Comparison of ENCODE assay signal across 16 cellular contexts in the genomic region with DNA sequence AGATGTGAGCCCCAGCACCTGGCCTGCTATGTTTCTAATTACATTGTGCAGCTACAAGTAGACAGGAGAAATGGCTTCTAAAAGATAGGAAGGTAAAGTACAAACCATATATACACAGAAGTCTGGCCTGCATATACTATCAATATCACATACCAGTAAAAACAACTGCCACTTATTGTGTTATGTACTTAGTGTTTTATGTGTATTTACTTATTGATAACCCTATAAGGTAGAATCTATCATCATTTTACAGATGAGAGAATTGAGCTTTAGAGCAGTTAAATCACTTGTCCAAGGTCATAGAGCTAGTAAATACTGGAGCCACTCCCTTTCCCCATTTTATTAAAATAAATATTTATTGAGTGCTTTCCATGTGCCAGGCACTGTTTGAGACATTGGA.
DNase-seq lines count a peak whose midpoint lies in the region; ATAC-seq, FAIRE-seq and TF ChIP-seq lines count a peak whose summit lies in the region.
"Had no signal": no experiment of that assay in that cellular context is flagged by ENCODE, and none has a peak within 500 bp of the region (broad histone marks: within the 10 kb centered on the region; RNA-seq: fewer than 3 reads in every experiment).

No MANE protein-coding gene starts in this region.

- peaks cover 83% of the 10 kb centered on the region for H3K4me1 Mint-ChIP-seq in activated CD4-positive, alpha-beta T cell treated with anti-CD3 and anti-CD28 coated beads, Interleukin-2, amount 10 ng/mL, durations not matched to agents 7 days and 5 days
- peaks cover 39% of the 10 kb centered on the region for H3K4me1 Mint-ChIP-seq in stimulated activated naive CD8-positive, alpha-beta T cell treated with anti-CD3 and anti-CD28 coated beads, Interleukin-15, Interleukin-2, amounts not matched to agents 100 ng/mL and 50 ng/mL, for 24 hours (ENCODE audit: low read depth)
- H3K4me1 Mint-ChIP-seq in astrocyte (ENCODE audit: low read depth, unreplicated experiment): peaks cover 2% of the 10 kb centered on the region

- H3K27me3 Mint-ChIP-seq in activated CD4-positive, alpha-beta T cell treated with anti-CD3 and anti-CD28 coated beads, Interleukin-2, amount 10 ng/mL, durations not matched to agents 7 days and 5 days: peaks cover 30% of the 10 kb centered on the region
- H3K27me3 Mint-ChIP-seq in stimulated activated naive CD8-positive, alpha-beta T cell treated with anti-CD3 and anti-CD28 coated beads, Interleukin-15, Interleukin-2, amounts not matched to agents 100 ng/mL and 50 ng/mL, for 24 hours: peaks cover 71% of the 10 kb centered on the region
- peaks cover 75% of the 10 kb centered on the region for H3K27me3 Mint-ChIP-seq in astrocyte (ENCODE audit: low read depth, unreplicated experiment)

- no peak overlapping the region for H3K4me2 ChIP-seq in astrocyte (ENCODE audit: low read length)
- H3K4me2 ChIP-seq: A549 had no signal

- H3K9me3 ChIP-seq in astrocyte (ENCODE audit: insufficient read depth, low read depth, low read length): no peaks in the 10 kb centered on the region
- H3K9me3 ChIP-seq: A549, BE2C, MG63 had no signal

- H3K4me3 Mint-ChIP-seq in activated CD4-positive, alpha-beta T cell treated with anti-CD3 and anti-CD28 coated beads, Interleukin-2, amount 10 ng/mL, durations not matched to agents 7 days and 5 days: no peak overlapping the region
- no peak overlapping the region for H3K4me3 Mint-ChIP-seq in stimulated activated naive CD8-positive, alpha-beta T cell treated with anti-CD3 and anti-CD28 coated beads, Interleukin-15, Interleukin-2, amounts not matched to agents 100 ng/mL and 50 ng/mL, for 24 hours
- H3K4me3 Mint-ChIP-seq in astrocyte (ENCODE audit: unreplicated experiment): no peak overlapping the region

- no peak for FAIRE-seq in astrocyte (lab: Jason Lieb, UNC)
- FAIRE-seq: A549 had no signal

- CTCF ChIA-PET in activated CD4-positive, alpha-beta T cell treated with anti-CD3 and anti-CD28 coated beads, Interleukin-2, amount 10 ng/mL, durations not matched to agents 7 days and 5 days (lab: Charles Lee): interaction anchor here (0.5 to 5.1 kb wide), 7 partner anchors 9 to 256 kb away, joined by 3 to 37 read pairs (median 4); a partner anchor contains a TSS

- no peak overlapping the region for H3K27ac ChIP-seq in astrocyte (ENCODE audit: low read depth, low read length)
- H3K27ac ChIP-seq: A549 had no signal

- no peak for ATAC-seq in stimulated activated naive CD8-positive, alpha-beta T cell treated with anti-CD3 and anti-CD28 coated beads, Interleukin-15, Interleukin-2, amounts not matched to agents 100 U/mL and 50 U/mL, for 24 hours
- ATAC-seq: A549, Panc1 had no signal

- H2AFZ ChIP-seq in astrocyte (ENCODE audit: low read depth, low read length): no peak overlapping the region

- no peaks in the 10 kb centered on the region for H3K9me3 Mint-ChIP-seq in activated CD4-positive, alpha-beta T cell treated with anti-CD3 and anti-CD28 coated beads, Interleukin-2, amount 10 ng/mL, durations not matched to agents 7 days and 5 days
- H3K9me3 Mint-ChIP-seq in stimulated activated naive CD8-positive, alpha-beta T cell treated with anti-CD3 and anti-CD28 coated beads, Interleukin-15, Interleukin-2, amounts not matched to agents 100 ng/mL and 50 ng/mL, for 24 hours: peaks cover 4% of the 10 kb centered on the region
- peaks cover 15% of the 10 kb centered on the region for H3K9me3 Mint-ChIP-seq in astrocyte (ENCODE audit: unreplicated experiment)

- POLR2A ChIA-PET in activated CD4-positive, alpha-beta T cell treated with anti-CD3 and anti-CD28 coated beads, Interleukin-2, amount 10 ng/mL, durations not matched to agents 7 days and 5 days (lab: Charles Lee): no interaction called here

- no peaks in the 10 kb centered on the region for H3K79me2 ChIP-seq in astrocyte (ENCODE audit: insufficient read depth, low read length)

- H3K36me3 ChIP-seq in astrocyte (ENCODE audit: insufficient read depth, low read length): no peaks in the 10 kb centered on the region
- H3K36me3 ChIP-seq: BE2C, MG63 had no signal

- TF ChIP-seq CTCF in astrocyte (IDR thresholded peaks at IDR 0.05; ENCODE audit: insufficient read depth, low read depth, low read length): no peak

- H3K27me3 ChIP-seq in astrocyte (ENCODE audit: insufficient read depth, low read length): peaks cover 15% of the 10 kb centered on the region
- H3K27me3 ChIP-seq: MG63 had no signal

- no peak overlapping the region for H3K9ac ChIP-seq in astrocyte (ENCODE audit: low read length)

- no peak for DNase-seq in activated CD4-positive, alpha-beta T cell treated with anti-CD3 and anti-CD28 coated beads, Interleukin-2, amount 10 ng/mL, durations not matched to agents 7 days and 5 days
- no peak for DNase-seq in activated CD4-positive, alpha-beta T cell treated with anti-CD3 and anti-CD28 coated beads for 1 hour
- no peak for DNase-seq in stimulated activated naive CD8-positive, alpha-beta T cell treated with anti-CD3 and anti-CD28 coated beads, Interleukin-15, Interleukin-2, amounts not matched to agents 100 U/mL and 50 U/mL, for 24 hours
- DNase-seq in astrocyte (ENCODE audit: low read depth) (no peak), EL (no peak), NCI-H1105 (lab: John Stamatoyannopoulos, UW) (no peak)
- DNase-seq: BE2C, Kasumi-1, MG63, NCI-H1417 treated with DMSO at 0.1 percent for 48 hours, NCI-H187 treated with DMSO at 0.1 percent for 48 hours, NCI-H2107, NCI-H69 had no signal

- no peak overlapping the region for H3K4me3 ChIP-seq in astrocyte (ENCODE audit: insufficient read depth, low read depth, low read length)
- H3K4me3 ChIP-seq: A549, MG63 had no signal

- H3K27ac Mint-ChIP-seq in activated CD4-positive, alpha-beta T cell treated with anti-CD3 and anti-CD28 coated beads, Interleukin-2, amount 10 ng/mL, durations not matched to agents 7 days and 5 days: peak overlapping the region; percentile 78
- H3K27ac Mint-ChIP-seq in stimulated activated naive CD8-positive, alpha-beta T cell treated with anti-CD3 and anti-CD28 coated beads, Interleukin-15, Interleukin-2, amounts not matched to agents 100 ng/mL and 50 ng/mL, for 24 hours: peak overlapping the region; percentile 18
- H3K27ac Mint-ChIP-seq in astrocyte (ENCODE audit: unreplicated experiment): peak overlapping the region; percentile 26

- peaks cover 21% of the 10 kb centered on the region for H3K36me3 Mint-ChIP-seq in activated CD4-positive, alpha-beta T cell treated with anti-CD3 and anti-CD28 coated beads, Interleukin-2, amount 10 ng/mL, durations not matched to agents 7 days and 5 days (ENCODE audit: low read depth)
- H3K36me3 Mint-ChIP-seq in stimulated activated naive CD8-positive, alpha-beta T cell treated with anti-CD3 and anti-CD28 coated beads, Interleukin-15, Interleukin-2, amounts not matched to agents 100 ng/mL and 50 ng/mL, for 24 hours (ENCODE audit: low read depth): peaks cover 4% of the 10 kb centered on the region
- peaks cover 4% of the 10 kb centered on the region for H3K36me3 Mint-ChIP-seq in astrocyte (ENCODE audit: low read depth, unreplicated experiment)

- H4K20me1 ChIP-seq in astrocyte (ENCODE audit: insufficient read depth, low read length): no peaks in the 10 kb centered on the region

- H3K4me1 ChIP-seq in astrocyte (ENCODE audit: insufficient read depth, low read length): peaks cover 15% of the 10 kb centered on the region
- H3K4me1 ChIP-seq: A549, BE2C had no signal

Comparison
In these comparisons a context has a peak if more than half of its experiments do, and no peak if none do; other contexts are left out.
1. H3K27ac Mint-ChIP-seq: peak in every context shown above with its lines; median percentile 78 in activated CD4-positive, alpha-beta T cell treated with anti-CD3 and anti-CD28 coated beads, Interleukin-2, amount 10 ng/mL, durations not matched to agents 7 days and 5 days; 26 in astrocyte; 18 in stimulated activated naive CD8-positive, alpha-beta T cell treated with anti-CD3 and anti-CD28 coated beads, Interleukin-15, Interleukin-2, amounts not matched to agents 100 ng/mL and 50 ng/mL, for 24 hours.